18 cellular contexts compared by ENCODE assay signal in the genomic region with DNA sequence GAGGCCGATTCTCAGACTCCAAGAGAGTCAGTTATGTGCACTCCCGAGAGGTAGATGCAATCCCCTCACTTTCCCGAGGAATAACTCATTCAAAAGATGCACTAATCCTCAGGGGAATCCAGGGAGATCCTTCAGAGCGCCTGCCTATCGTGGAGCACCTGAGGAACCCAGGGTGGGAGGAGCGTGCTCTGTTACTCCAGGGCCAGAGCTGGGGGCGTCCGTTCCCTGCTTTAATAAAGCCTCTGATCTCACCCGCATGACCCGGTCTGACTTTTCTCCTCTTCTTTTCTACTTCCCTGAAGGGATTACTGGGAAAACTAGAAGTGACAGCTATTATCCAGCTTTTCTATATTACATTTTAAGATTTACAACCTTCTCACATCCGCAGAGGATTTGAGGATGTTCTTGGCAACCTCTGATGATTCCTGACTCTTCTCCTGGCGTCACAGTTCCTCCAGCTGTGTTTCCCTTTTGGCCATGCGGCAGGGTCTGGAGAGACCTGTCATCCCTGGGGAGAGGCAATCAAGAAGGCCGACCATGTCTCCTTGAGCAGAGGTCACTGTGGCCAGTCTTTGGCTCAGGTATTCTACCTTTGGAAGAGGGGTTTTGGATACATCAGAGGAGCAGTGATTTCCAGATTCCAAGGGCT.
DNase-seq lines count a peak whose midpoint lies in the region; ATAC-seq and TF ChIP-seq lines count a peak whose summit lies in the region.
"Had no signal": no experiment of that assay in that cellular context is flagged by ENCODE, and none has a peak within 500 bp of the region (broad histone marks: within the 10 kb centered on the region; RNA-seq: fewer than 3 reads in every experiment).

No MANE protein-coding gene starts in this region.

- DNase-seq in NCI-H146 (lab: John Stamatoyannopoulos, UW) (peak; percentile 15), NCI-H146 treated with DMSO at 0.1 percent for 48 hours (lab: John Stamatoyannopoulos, UW; ENCODE audit: unreplicated experiment) (no peak), WERI-Rb-1 (peak; percentile 81), neural progenitor cell (ENCODE audit: low spot score) (peak; percentile 34), NOMO-1 (lab: John Stamatoyannopoulos, UW; ENCODE audit: unreplicated experiment in 2 of 2) (no peak), NCI-H510A (lab: John Stamatoyannopoulos, UW) (no peak)
- DNase-seq: Calu3; CD4-positive, CD25-positive, alpha-beta regulatory T cell; DMS53; NCI-H1436 treated with DMSO at 0.1 percent for 48 hours; NCI-H524 treated with DMSO at 0.1 percent for 48 hours had no signal

- no peaks in the 10 kb centered on the region for H3K79me2 ChIP-seq in neural progenitor cell (ENCODE audit: low read depth)

- H3K27ac ChIP-seq in WERI-Rb-1 (no peak overlapping the region), neural progenitor cell (no peak overlapping the region)
- H3K27ac ChIP-seq: 22Rv1, KMS-11, SK-N-MC had no signal

- TF ChIP-seq CTCF in WERI-Rb-1 (IDR thresholded peaks at IDR 0.05; ENCODE audit: low read depth, low read length) (no peak), neural progenitor cell (IDR thresholded peaks at IDR 0.05) (no peak)

- H4K20me1 ChIP-seq in neural progenitor cell (ENCODE audit: low read depth), result peaks cover 2% of the 10 kb centered on the region

- H3K9me3 Mint-ChIP-seq in IgD-negative memory B cell (no peaks in the 10 kb centered on the region), neural progenitor cell (no peaks in the 10 kb centered on the region)
- H3K9me3 Mint-ChIP-seq: CD4-positive, CD25-positive, alpha-beta regulatory T cell had no signal

- H3K27me3 Mint-ChIP-seq in IgD-negative memory B cell (no peaks in the 10 kb centered on the region), neural progenitor cell (ENCODE audit: insufficient read depth, low read depth) (no peaks in the 10 kb centered on the region)
- H3K27me3 Mint-ChIP-seq: B cell; CD4-positive, CD25-positive, alpha-beta regulatory T cell had no signal

- no peaks in the 10 kb centered on the region for H3K27me3 ChIP-seq in WERI-Rb-1 (ENCODE audit: insufficient read depth, low read depth, severe bottlenecking)
- no peaks in the 10 kb centered on the region for H3K27me3 ChIP-seq in neural progenitor cell

- H3F3A ChIP-seq in neural progenitor cell (ENCODE audit: low read depth), result no peaks in the 10 kb centered on the region

- H3K4me3 ChIP-seq in WERI-Rb-1 (ENCODE audit: low read depth, low read length) (no peak overlapping the region), neural progenitor cell (no peak overlapping the region)
- H3K4me3 ChIP-seq: SK-N-MC had no signal

- H3K27ac Mint-ChIP-seq in IgD-negative memory B cell, result peak overlapping the region in 2 of 3 donors; percentile 35 to 67
- no peak overlapping the region for H3K27ac Mint-ChIP-seq in neural progenitor cell
- H3K27ac Mint-ChIP-seq: B cell had no signal

- peaks cover 24% of the 10 kb centered on the region for H3K4me1 ChIP-seq in neural progenitor cell

- H3K4me3 Mint-ChIP-seq in IgD-negative memory B cell, result no peak overlapping the region
- no peak overlapping the region for H3K4me3 Mint-ChIP-seq in neural progenitor cell
- H3K4me3 Mint-ChIP-seq: B cell; CD4-positive, CD25-positive, alpha-beta regulatory T cell had no signal

- no peak overlapping the region for H3K9ac ChIP-seq in neural progenitor cell
- H3K9ac ChIP-seq: KMS-11 had no signal

- no peak overlapping the region for H2AFZ ChIP-seq in neural progenitor cell (replicated peaks)

- H3K4me1 Mint-ChIP-seq in IgD-negative memory B cell, result peaks cover 16 to 41% (median 19%) of the 10 kb centered on the region in 3 donors
- peaks cover 26% of the 10 kb centered on the region for H3K4me1 Mint-ChIP-seq in neural progenitor cell

- H3K9me3 ChIP-seq in WERI-Rb-1 (ENCODE audit: severe bottlenecking), result no peaks in the 10 kb centered on the region
- no peaks in the 10 kb centered on the region for H3K9me3 ChIP-seq in neural progenitor cell (ENCODE audit: low read depth)

- no peaks in the 10 kb centered on the region for H3K36me3 ChIP-seq in WERI-Rb-1
- H3K36me3 ChIP-seq in neural progenitor cell, result no peaks in the 10 kb centered on the region

- H3K4me2 ChIP-seq in neural progenitor cell, result no peak overlapping the region
- H3K4me2 ChIP-seq: KMS-11 had no signal

- ATAC-seq in HG03442 (IDR thresholded peaks at IDR 0.05; ENCODE audit: unreplicated experiment), result no peak
- ATAC-seq: HepG2 had no signal

- peaks cover 3% of the 10 kb centered on the region for H3K36me3 Mint-ChIP-seq in IgD-negative memory B cell
- H3K36me3 Mint-ChIP-seq in neural progenitor cell, result no peaks in the 10 kb centered on the region

Comparison
In these comparisons a context has a peak if more than half of its experiments do, and no peak if none do; other contexts are left out.
1. DNase-seq: peak in NCI-H146 (single experiment), WERI-Rb-1 (single experiment) and neural progenitor cell (single experiment); none in NCI-H146 treated with DMSO at 0.1 percent for 48 hours (single experiment), NOMO-1 (0 of 2) and NCI-H510A (single experiment).